In genomic region chr2:9004338-9005204, GRCh38 we compare ENCODE assay signal across 8 cellular contexts. TPM values are rescaled to one million over a fixed set of nuclear protein-coding genes. Genes with fewer than 3 reads are reported as not detected.
DNase-seq lines count a peak whose midpoint lies in the region; ATAC-seq and TF ChIP-seq lines count a peak whose summit lies in the region.

No MANE protein-coding gene starts in this region.

- no peak for TF ChIP-seq RAD21 in HCT116 (IDR thresholded peaks at IDR 0.05; ENCODE audit: low read depth)

- H3K9me2 ChIP-seq in HCT116 (ENCODE audit: insufficient read depth): no peaks in the 10 kb centered on the region

- intact Hi-C loops in HCT116 (cut with micrococcal nuclease): no loop called here

- TF ChIP-seq CTCF in HCT116 (IDR thresholded peaks at IDR 0.05 in 2 of 3, conservative IDR thresholded peaks at IDR 0.05 in 1 of 3; ENCODE audit: borderline replicate concordance in 1 of 3, insufficient read depth in 1 of 3, low read depth in 2 of 3, low read length in 2 of 3): no peak

- H3K9me3 Mint-ChIP-seq in activated CD8-positive, alpha-beta T cell treated with anti-CD3 and anti-CD28 coated beads, Interleukin-2, amount 10 ng/mL, durations not matched to agents 7 days and 5 days (ENCODE audit: insufficient read depth): no peaks in the 10 kb centered on the region

- RAD21 ChIA-PET in HCT116 (lab: Charles Lee; ENCODE audit: low non-redundant PET in 1 of 2, low total read pairs in 2 of 2, uncharacterized antibody in 2 of 2, unreplicated experiment in 2 of 2): no interaction called here

- peaks cover 5% of the 10 kb centered on the region for H3K79me2 ChIP-seq in HCT116 (ENCODE audit: insufficient read depth, low read length)

- peak; percentile 21 for ATAC-seq in HCT116
- ATAC-seq in activated CD8-positive, alpha-beta T cell treated with anti-CD3 and anti-CD28 coated beads, Interleukin-2, amount 10 ng/mL, durations not matched to agents 7 days and 5 days: peak; percentile 3
- ATAC-seq in HG03280 (IDR thresholded peaks at IDR 0.05; ENCODE audit: unreplicated experiment): no peak
- no peak for ATAC-seq in HG02642 (IDR thresholded peaks at IDR 0.05; ENCODE audit: poor library complexity, unreplicated experiment)
- ATAC-seq in HG02759 (IDR thresholded peaks at IDR 0.05; ENCODE audit: unreplicated experiment): no peak

- peaks cover 2% of the 10 kb centered on the region for H3K36me3 Mint-ChIP-seq in activated CD8-positive, alpha-beta T cell treated with anti-CD3 and anti-CD28 coated beads, Interleukin-2, amount 10 ng/mL, durations not matched to agents 7 days and 5 days (ENCODE audit: low read depth)

- peak overlapping the region; percentile 71 for H3K4me3 Mint-ChIP-seq in activated CD8-positive, alpha-beta T cell treated with anti-CD3 and anti-CD28 coated beads, Interleukin-2, amount 10 ng/mL, durations not matched to agents 7 days and 5 days

- DNase-seq in A172 (ENCODE audit: low spot score) (peak; percentile 45), HCT116 (ENCODE audit: low read depth, low spot score) (no peak)
- DNase-seq in activated CD8-positive, alpha-beta T cell treated with anti-CD3 and anti-CD28 coated beads, Interleukin-2, amount 10 ng/mL, durations not matched to agents 7 days and 5 days: peak; percentile 26
- peak; percentile 35 for DNase-seq in stimulated activated CD8-positive, alpha-beta memory T cell treated with anti-CD3 and anti-CD28 coated beads, Interleukin-4, amount 100 ng/mL, for 48 hours

- H3K27ac Mint-ChIP-seq in activated CD8-positive, alpha-beta T cell treated with anti-CD3 and anti-CD28 coated beads, Interleukin-2, amount 10 ng/mL, durations not matched to agents 7 days and 5 days: peak overlapping the region; percentile 25

- no peaks in the 10 kb centered on the region for H3K27me3 ChIP-seq in HCT116 (ENCODE audit: insufficient read depth, low read length)

- BruUV-seq in HCT116 (replicated peaks; lab: Mats Ljungman, UMichigan): TSS peak; percentile 74

- no peaks in the 10 kb centered on the region for H3K36me3 ChIP-seq in HCT116 (ENCODE audit: control insufficient read depth in 1 of 2, insufficient read depth in 2 of 2, low read length in 2 of 2)

- peaks cover 19% of the 10 kb centered on the region for H3K4me1 Mint-ChIP-seq in activated CD8-positive, alpha-beta T cell treated with anti-CD3 and anti-CD28 coated beads, Interleukin-2, amount 10 ng/mL, durations not matched to agents 7 days and 5 days (ENCODE audit: low read depth)

- peak overlapping the region; percentile 45 to 56 for H3K4me3 ChIP-seq in HCT116 (replicated peaks in 1 of 2; ENCODE audit: low read depth in 1 of 2, low read length in 2 of 2)
- peak overlapping the region; percentile 53 for H3K4me3 ChIP-seq in iPS-11a (ENCODE audit: low read depth, low read length)

- H3K9ac ChIP-seq in HCT116 (ENCODE audit: low read length): peak overlapping the region; percentile 53

- H3K4me1 ChIP-seq in HCT116 (ENCODE audit: control insufficient read depth in 1 of 2, insufficient read depth in 2 of 2, low read length in 2 of 2): peaks cover 17 to 42% of the 10 kb centered on the region in 2 experiments

- no peak for TF ChIP-seq POLR2A in HCT116 (IDR thresholded peaks at IDR 0.05; ENCODE audit: borderline replicate concordance, extremely low read depth, insufficient read depth, insufficient read length)

- H2AFZ ChIP-seq in HCT116 (ENCODE audit: low read depth, low read length, poor library complexity, severe bottlenecking): peak overlapping the region; percentile 13

- peak overlapping the region; percentile 41; the same call in 1 of the 2 replicates for H3K27ac ChIP-seq in HCT116 (ENCODE audit: low read depth, low read length)

- H3K4me2 ChIP-seq in HCT116 (ENCODE audit: low read length): peak overlapping the region; percentile 86

- CTCF ChIA-PET in HCT116 (lab: Charles Lee): no interaction called here
- CTCF ChIA-PET in activated CD8-positive, alpha-beta T cell treated with anti-CD3 and anti-CD28 coated beads, Interleukin-2, amount 10 ng/mL, durations not matched to agents 7 days and 5 days (lab: Charles Lee): interaction anchor here (0.9 kb wide), 1 partner anchor 11 kb away, joined by 4 read pairs; no protein-coding TSS in a partner anchor

- H3K9me3 ChIP-seq in HCT116 (ENCODE audit: control insufficient read depth in 1 of 2, insufficient read depth in 1 of 2, low read depth in 1 of 2, low read length in 2 of 2): no peaks in the 10 kb centered on the region

- H3K27me3 Mint-ChIP-seq in activated CD8-positive, alpha-beta T cell treated with anti-CD3 and anti-CD28 coated beads, Interleukin-2, amount 10 ng/mL, durations not matched to agents 7 days and 5 days (ENCODE audit: low read depth): peaks cover 16% of the 10 kb centered on the region

- POLR2A ChIA-PET in HCT116 (lab: Charles Lee): no interaction called here
- POLR2A ChIA-PET in activated CD8-positive, alpha-beta T cell treated with anti-CD3 and anti-CD28 coated beads, Interleukin-2, amount 10 ng/mL, durations not matched to agents 7 days and 5 days (lab: Charles Lee): no interaction called here

- no peaks in the 10 kb centered on the region for H4K20me1 ChIP-seq in HCT116 (ENCODE audit: insufficient read depth)

TF ChIP-seq in HCT116, 20 proteins besides CTCF, POLR2A, EP300 and RAD21 (continues in another document):
- TF ChIP-seq MAX (IDR thresholded peaks at IDR 0.05) (no peak), CEBPB (IDR thresholded peaks at IDR 0.05; ENCODE audit: low read depth) (no peak), TCF7L2 (IDR thresholded peaks at IDR 0.05; ENCODE audit: borderline replicate concordance, extremely low read depth, insufficient read depth, insufficient read length) (no peak), ZFX (IDR thresholded peaks at IDR 0.05) (peak; percentile 23; the same call in 1 of the 2 replicates), REST (IDR thresholded peaks at IDR 0.05; ENCODE audit: low read depth) (no peak), EGR1 (IDR thresholded peaks at IDR 0.05; ENCODE audit: low read depth) (no peak), ZNF274 (IDR thresholded peaks at IDR 0.05; ENCODE audit: low read depth, low read length) (no peak), EZH2 (IDR thresholded peaks at IDR 0.05) (no peak), JUND (IDR thresholded peaks at IDR 0.05) (0 out of 2 replicates have a peak, but pooled peaks have one; percentile 32), ELF1 (IDR thresholded peaks at IDR 0.05; ENCODE audit: borderline replicate concordance, low read depth) (no peak), ZBTB33 (IDR thresholded peaks at IDR 0.05; ENCODE audit: extremely low read depth, insufficient replicate concordance, low read length) (no peak), POLR2AphosphoS5 (IDR thresholded peaks at IDR 0.05; ENCODE audit: low read depth, low read length) (no peak), CBX3 (IDR thresholded peaks at IDR 0.05; ENCODE audit: low read depth) (peak; percentile 59; the same call in 1 of the 2 replicates), EZH2phosphoT487 (IDR thresholded peaks at IDR 0.05; ENCODE audit: borderline replicate concordance) (no peak), YY1 (IDR thresholded peaks at IDR 0.05; ENCODE audit: extremely low read depth, insufficient replicate concordance, low read depth, low read length) (no peak), SIN3A (IDR thresholded peaks at IDR 0.05; ENCODE audit: low read depth) (no peak)

RNA-seq across cellular contexts. Expression of gene MBOAT2, which starts 1.1 kb away (rescaled TPM):
- total RNA-seq in A172 (2014; rRNA removed; shearing (Covaris generic)): 44.0 and 78.1 TPM in 2 replicates
- 16.8 TPM for total RNA-seq in HCT116 (2021; ENCODE audit: unreplicated experiment)
- polyA plus RNA-seq in HCT116 (2012): 10.8 and 12.3 TPM in 2 replicates
- 1 to 10 TPM; 6.3 to 6.5 TPM for total RNA-seq in activated CD8-positive, alpha-beta T cell treated with anti-CD3 and anti-CD28 coated beads, Interleukin-2, amount 10 ng/mL, durations not matched to agents 7 days and 5 days

Comparison
In these comparisons a context has a peak if more than half of its experiments do, and no peak if none do; other contexts are left out.
1. ATAC-seq: peak in HCT116 (single experiment) and activated CD8-positive, alpha-beta T cell treated with anti-CD3 and anti-CD28 coated beads, Interleukin-2, amount 10 ng/mL, durations not matched to agents 7 days and 5 days (single experiment); none in HG03280 (single experiment), HG02642 (single experiment) and HG02759 (single experiment).